8 cellular contexts compared by ENCODE assay signal in the genomic region with DNA sequence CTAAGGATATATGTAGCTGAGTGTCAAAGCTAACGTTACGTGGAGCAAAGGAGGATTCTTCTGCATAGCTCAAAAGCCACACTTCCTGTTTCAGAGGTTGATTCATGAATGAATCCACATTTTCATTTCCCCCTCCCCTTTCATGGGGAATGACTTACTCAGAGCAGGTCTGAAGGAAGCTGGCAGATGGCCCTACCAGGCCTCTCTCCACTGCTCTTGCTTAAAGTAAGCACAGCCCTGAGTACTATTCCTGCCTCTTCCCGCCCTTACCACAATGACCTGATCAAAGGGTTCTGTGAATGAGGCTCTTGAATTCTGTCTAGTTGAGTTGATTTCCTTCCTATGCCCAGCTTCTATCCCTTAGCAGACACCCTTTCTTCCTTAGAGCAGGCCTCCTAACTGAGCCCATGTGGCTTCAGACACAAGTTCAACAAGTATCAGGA. TPM values are rescaled to one million over a fixed set of nuclear protein-coding genes. Genes with fewer than 3 reads are reported as not detected.
DNase-seq lines count a peak whose midpoint lies in the region; ATAC-seq and TF ChIP-seq lines count a peak whose summit lies in the region.

No MANE protein-coding gene starts in this region.

- DNase-seq in SK-N-SH (no peak), foreskin keratinocyte (peak; percentile 75 to 88), iPS-NIHi7 (ENCODE audit: extremely low spot score) (no peak), mesendoderm (no peak), NCI-H146 treated with DMSO at 0.1 percent for 48 hours (lab: John Stamatoyannopoulos, UW; ENCODE audit: unreplicated experiment) (no peak)

- no peak for TF ChIP-seq RAD21 in SK-N-SH (IDR thresholded peaks at IDR 0.05; ENCODE audit: low read length)

- no peak overlapping the region for H3K4ac ChIP-seq in mesendoderm (ENCODE audit: low read depth, low read length)

- no peak overlapping the region for H2AFZ ChIP-seq in ACC112 (ENCODE audit: low read length, unreplicated experiment)
- H2AFZ ChIP-seq in SK-N-SH (ENCODE audit: low read depth), result peak overlapping the region; percentile 68

- H2AK5ac ChIP-seq in mesendoderm (ENCODE audit: low read length), result no peak overlapping the region

- ATAC-seq in GM18868 (IDR thresholded peaks at IDR 0.05; ENCODE audit: unreplicated experiment) (peak; percentile 47), foreskin keratinocyte (peak; percentile 95), HG02571 (IDR thresholded peaks at IDR 0.05; ENCODE audit: unreplicated experiment) (no peak)

- H3K36me3 ChIP-seq in ACC112 (ENCODE audit: insufficient read depth, low read length), result no peaks in the 10 kb centered on the region
- H3K36me3 ChIP-seq in SK-N-SH (replicated peaks in 1 of 2; ENCODE audit: control insufficient read depth in 1 of 2, insufficient read depth in 2 of 2, low read length in 1 of 2), result no peaks in the 10 kb centered on the region
- no peaks in the 10 kb centered on the region for H3K36me3 ChIP-seq in mesendoderm (ENCODE audit: control insufficient read depth, insufficient read depth, low read length)

- CTCF ChIA-PET in SK-N-SH (lab: Yijun Ruan, JAX), result interaction anchor here (1.3 to 5.7 kb wide), 4 partner anchors 11 to 59 kb away, joined by 4 to 63 read pairs (median 4); no protein-coding TSS in a partner anchor

- no peak overlapping the region for H3K18ac ChIP-seq in mesendoderm (ENCODE audit: low read length)

- WGBS in SK-N-SH (ENCODE audit: low lambda C conversion rate), result 21% methylated on average over 3 of the region's 3 CpGs
- WGBS in mesendoderm (ENCODE audit: extremely low coverage, insufficient coverage, low lambda C conversion rate), result no CpG with 5 or more reads among the region's 3 CpGs

- H3K4me3 ChIP-seq in ACC112 (ENCODE audit: low read depth, low read length) (peak overlapping the region; percentile 47), SK-N-SH (ENCODE audit: low read depth in 2 of 2, low read length in 1 of 2) (no peak overlapping the region), mesendoderm (ENCODE audit: low read length) (no peak overlapping the region)

- no peak overlapping the region for H3K23ac ChIP-seq in mesendoderm (ENCODE audit: low read length)

- no peaks in the 10 kb centered on the region for H3K79me1 ChIP-seq in mesendoderm (ENCODE audit: low read length)

- no peak overlapping the region for H3K56ac ChIP-seq in mesendoderm (ENCODE audit: low read length)

- H3K4me1 ChIP-seq in ACC112 (ENCODE audit: control insufficient read depth, insufficient read depth, low read length, unreplicated experiment) (peaks cover 17% of the 10 kb centered on the region), SK-N-SH (ENCODE audit: control insufficient read depth in 1 of 2, insufficient read depth in 2 of 2, low read depth in 1 of 2, low read length in 1 of 2) (peaks cover 0 to 15% of the 10 kb centered on the region in 2 experiments; a peak in 2 of 4 replicates), foreskin keratinocyte (peaks cover 16% of the 10 kb centered on the region), mesendoderm (ENCODE audit: control insufficient read depth, low read depth, low read length) (peaks cover 6% of the 10 kb centered on the region)

- no peak for TF ChIP-seq EP300 in SK-N-SH (IDR thresholded peaks at IDR 0.05; ENCODE audit: borderline replicate concordance in 1 of 2, low read depth in 1 of 2, low read length in 1 of 2)

- no peak overlapping the region for H4K8ac ChIP-seq in mesendoderm (ENCODE audit: low read depth, low read length)

- no peak for TF ChIP-seq CTCF in SK-N-SH (IDR thresholded peaks at IDR 0.05)
- no peak for TF ChIP-seq CTCF in foreskin keratinocyte (conservative IDR thresholded peaks at IDR 0.05)

- POLR2A ChIA-PET in SK-N-SH (lab: Yijun Ruan, JAX), result no interaction called here

- no peaks in the 10 kb centered on the region for H4K20me1 ChIP-seq in SK-N-SH (ENCODE audit: insufficient read depth)

- no peak overlapping the region for H2BK5ac ChIP-seq in mesendoderm (ENCODE audit: low read length)

- H3K27ac ChIP-seq in ACC112 (ENCODE audit: low read depth, low read length) (peak overlapping the region; percentile 57), SK-N-SH (ENCODE audit: low read depth in 2 of 2, low read length in 1 of 2) (peak overlapping the region in 1 of 2 experiments; percentile 70; a peak in 3 of 4 replicates), foreskin keratinocyte (peak overlapping the region; percentile 9), mesendoderm (ENCODE audit: low read depth, low read length) (no peak overlapping the region)

- H3K9ac ChIP-seq in SK-N-SH (peak overlapping the region; percentile 16; the same call in 1 of the 2 replicates), mesendoderm (ENCODE audit: low read length) (no peak overlapping the region)

- no peaks in the 10 kb centered on the region for H3K9me2 ChIP-seq in SK-N-SH

- peaks cover 16% of the 10 kb centered on the region for H3K79me2 ChIP-seq in ACC112 (ENCODE audit: control insufficient read depth, insufficient read depth, low read length, unreplicated experiment)
- H3K79me2 ChIP-seq in SK-N-SH (ENCODE audit: insufficient read depth), result peaks cover 16% of the 10 kb centered on the region
- H3K79me2 ChIP-seq in mesendoderm (ENCODE audit: control insufficient read depth, insufficient read depth, low read length), result no peaks in the 10 kb centered on the region

- no peak overlapping the region for H2BK120ac ChIP-seq in mesendoderm (ENCODE audit: low read depth, low read length)

- no peak overlapping the region for H4K5ac ChIP-seq in mesendoderm (ENCODE audit: low read length)

- H2BK15ac ChIP-seq in mesendoderm (replicated peaks; ENCODE audit: low read depth), result no peak overlapping the region

- H3F3A ChIP-seq in SK-N-SH (replicated peaks; ENCODE audit: insufficient read depth), result peaks cover 8% of the 10 kb centered on the region

- H3K4me2 ChIP-seq in SK-N-SH (peak overlapping the region; percentile 56), mesendoderm (ENCODE audit: low read length) (no peak overlapping the region)

- H3K9me3 ChIP-seq in SK-N-SH, result no peaks in the 10 kb centered on the region

- H3K27me3 ChIP-seq in ACC112 (ENCODE audit: insufficient read depth, low read length) (no peaks in the 10 kb centered on the region), SK-N-SH (ENCODE audit: insufficient read depth) (no peaks in the 10 kb centered on the region), foreskin keratinocyte (no peaks in the 10 kb centered on the region), mesendoderm (ENCODE audit: insufficient read depth, low read length, poor library complexity) (no peaks in the 10 kb centered on the region)

TF ChIP-seq in SK-N-SH, 30 proteins besides CTCF, POLR2A, EP300 and RAD21 (continues in another document):
- TF ChIP-seq JUND (IDR thresholded peaks at IDR 0.05), result peak; percentile 56; the same call in 1 of the 2 replicates
- peak; percentile 60 for TF ChIP-seq ELF1 (IDR thresholded peaks at IDR 0.05)
- peak; percentile 71 for TF ChIP-seq TCF12 (IDR thresholded peaks at IDR 0.05)
- TF ChIP-seq, protein P1, sequence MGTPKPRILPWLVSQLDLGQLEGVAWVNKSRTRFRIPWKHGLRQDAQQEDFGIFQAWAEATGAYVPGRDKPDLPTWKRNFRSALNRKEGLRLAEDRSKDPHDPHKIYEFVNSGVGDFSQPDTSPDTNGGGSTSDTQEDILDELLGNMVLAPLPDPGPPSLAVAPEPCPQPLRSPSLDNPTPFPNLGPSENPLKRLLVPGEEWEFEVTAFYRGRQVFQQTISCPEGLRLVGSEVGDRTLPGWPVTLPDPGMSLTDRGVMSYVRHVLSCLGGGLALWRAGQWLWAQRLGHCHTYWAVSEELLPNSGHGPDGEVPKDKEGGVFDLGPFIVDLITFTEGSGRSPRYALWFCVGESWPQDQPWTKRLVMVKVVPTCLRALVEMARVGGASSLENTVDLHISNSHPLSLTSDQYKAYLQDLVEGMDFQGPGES (IDR thresholded peaks at IDR 0.05; ENCODE audit: low read depth, low read length), result no peak
- peak; percentile 74; the same call in 1 of the 2 replicates for TF ChIP-seq FOSL2 (IDR thresholded peaks at IDR 0.05; ENCODE audit: borderline replicate concordance, low read depth)
- no peak for TF ChIP-seq EZH2phosphoT487 (IDR thresholded peaks at IDR 0.05; ENCODE audit: borderline replicate concordance, low read depth)
- TF ChIP-seq FOXM1 (IDR thresholded peaks at IDR 0.05; ENCODE audit: low read depth), result no peak
- TF ChIP-seq, protein P2, sequence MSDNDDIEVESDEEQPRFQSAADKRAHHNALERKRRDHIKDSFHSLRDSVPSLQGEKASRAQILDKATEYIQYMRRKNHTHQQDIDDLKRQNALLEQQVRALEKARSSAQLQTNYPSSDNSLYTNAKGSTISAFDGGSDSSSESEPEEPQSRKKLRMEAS (IDR thresholded peaks at IDR 0.05; ENCODE audit: low read depth), result peak; percentile 76; the same call in 1 of the 2 replicates
- TF ChIP-seq, protein P3, sequence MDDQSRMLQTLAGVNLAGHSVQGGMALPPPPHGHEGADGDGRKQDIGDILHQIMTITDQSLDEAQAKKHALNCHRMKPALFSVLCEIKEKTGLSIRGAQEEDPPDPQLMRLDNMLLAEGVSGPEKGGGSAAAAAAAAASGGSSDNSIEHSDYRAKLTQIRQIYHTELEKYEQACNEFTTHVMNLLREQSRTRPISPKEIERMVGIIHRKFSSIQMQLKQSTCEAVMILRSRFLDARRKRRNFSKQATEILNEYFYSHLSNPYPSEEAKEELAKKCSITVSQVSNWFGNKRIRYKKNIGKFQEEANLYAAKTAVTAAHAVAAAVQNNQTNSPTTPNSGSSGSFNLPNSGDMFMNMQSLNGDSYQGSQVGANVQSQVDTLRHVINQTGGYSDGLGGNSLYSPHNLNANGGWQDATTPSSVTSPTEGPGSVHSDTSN (IDR thresholded peaks at IDR 0.05), result peak; percentile 23; the same call in 1 of the 2 replicates

RNA-seq across cellular contexts. Expression of a gene that starts 6.3 kb away (rescaled TPM):
- polyA plus RNA-seq in SK-N-SH (2012; rRNA removed) (0.72 and 0.99 TPM in 2 replicates), foreskin keratinocyte (0.83 and 0.95 TPM in 2 replicates)
- 0.98 and 1.1 TPM in 2 replicates for polyA plus RNA-seq in SK-N-SH (2012; cell fraction: cytosol; rRNA removed)
- 1.8 and 3.3 TPM in 2 replicates for polyA plus RNA-seq in SK-N-SH (2012; cell fraction: nucleus; rRNA removed)
- 1.4 and 1.6 TPM in 2 replicates for total RNA-seq in foreskin keratinocyte
- polyA plus RNA-seq in mesendoderm (2013, experiment 1 of 2), result 0.04 TPM
- polyA plus RNA-seq in mesendoderm (2013, experiment 2 of 2), result 0.04 TPM

RNA-seq across cellular contexts. Expression of a gene that starts 18.1 kb away (rescaled TPM):
- polyA plus RNA-seq in SK-N-SH (2012; rRNA removed) (2.4 and 2.9 TPM in 2 replicates), foreskin keratinocyte (2.3 and 2.8 TPM in 2 replicates)
- 2.0 and 2.2 TPM in 2 replicates for polyA plus RNA-seq in SK-N-SH (2012; cell fraction: cytosol; rRNA removed)
- polyA plus RNA-seq in SK-N-SH (2012; cell fraction: nucleus; rRNA removed), result 2.8 and 2.9 TPM in 2 replicates
- total RNA-seq in foreskin keratinocyte, result 8.7 and 9.2 TPM in 2 replicates
- 0.86 TPM for polyA plus RNA-seq in mesendoderm (2013, experiment 1 of 2)
- 0.77 TPM for polyA plus RNA-seq in mesendoderm (2013, experiment 2 of 2)

RNA-seq across cellular contexts. Expression of a gene that starts 43.0 kb away (rescaled TPM):
- polyA plus RNA-seq in SK-N-SH (2012; rRNA removed) (27.1 and 29.3 TPM in 2 replicates), foreskin keratinocyte (36.0 and 40.6 TPM in 2 replicates)
- polyA plus RNA-seq in SK-N-SH (2012; cell fraction: cytosol; rRNA removed), result 22.0 and 22.6 TPM in 2 replicates
- 9.9 and 20.2 TPM in 2 replicates for polyA plus RNA-seq in SK-N-SH (2012; cell fraction: nucleus; rRNA removed)
- total RNA-seq in foreskin keratinocyte, result 39.0 and 44.8 TPM in 2 replicates
- polyA plus RNA-seq in mesendoderm (2013, experiment 1 of 2), result 21.9 TPM
- polyA plus RNA-seq in mesendoderm (2013, experiment 2 of 2), result 20.3 TPM

Comparison
In these comparisons a context has a peak if more than half of its experiments do, and no peak if none do; other contexts are left out.
1. DNase-seq: peak in foreskin keratinocyte (2 of 2); none in SK-N-SH (single experiment), iPS-NIHi7 (single experiment), mesendoderm (single experiment) and NCI-H146 treated with DMSO at 0.1 percent for 48 hours (single experiment).